ENCODE assay signal across 21 cellular contexts in genomic region chr5:64292611-64293215, GRCh38.
A peak's percentile ranks its signal among the peaks of the same experiment; 100 is the strongest.
DNase-seq lines count a peak whose midpoint lies in the region; ATAC-seq and TF ChIP-seq lines count a peak whose summit lies in the region.
"Had no signal": no experiment of that assay in that cellular context is flagged by ENCODE, and none has a peak within 500 bp of the region (broad histone marks: within the 10 kb centered on the region; RNA-seq: fewer than 3 reads in every experiment).

No MANE protein-coding gene starts in this region.

- H3K36me3 Mint-ChIP-seq in neural progenitor cell = no peaks in the 10 kb centered on the region

- no peaks in the 10 kb centered on the region; the same call in none of the 2 replicates for H3K9me3 ChIP-seq in SJCRH30 (replicated peaks)
- H3K9me3 ChIP-seq in hepatocyte (ENCODE audit: low read depth) = no peaks in the 10 kb centered on the region
- no peaks in the 10 kb centered on the region for H3K9me3 ChIP-seq in neural progenitor cell (ENCODE audit: low read depth)
- H3K9me3 ChIP-seq in GM23248 (ENCODE audit: low read depth) = no peaks in the 10 kb centered on the region
- H3K9me3 ChIP-seq: right atrium auricular region had no signal

- H3K9me2 ChIP-seq in hepatocyte (replicated peaks; ENCODE audit: insufficient read depth) (no peaks in the 10 kb centered on the region), GM23248 (ENCODE audit: insufficient read depth) (no peaks in the 10 kb centered on the region)

- intact Hi-C loops in Right ventricle myocardium superior (cut with DNase I) = no loop called here

- H3K27me3 ChIP-seq in SJCRH30 = no peaks in the 10 kb centered on the region
- no peaks in the 10 kb centered on the region for H3K27me3 ChIP-seq in hepatocyte
- no peaks in the 10 kb centered on the region for H3K27me3 ChIP-seq in neural progenitor cell
- no peaks in the 10 kb centered on the region for H3K27me3 ChIP-seq in GM23248 (replicated peaks; ENCODE audit: insufficient read depth)
- H3K27me3 ChIP-seq: dorsolateral prefrontal cortex, gastroesophageal sphincter, right atrium auricular region had no signal

- H3K27ac ChIP-seq in SJCRH30 (no peak overlapping the region; the same call in 1 of the 2 replicates), hepatocyte (no peak overlapping the region), neural progenitor cell (no peak overlapping the region), GM23248 (no peak overlapping the region)
- H3K27ac ChIP-seq: dorsolateral prefrontal cortex, gastroesophageal sphincter, KMS-11, right atrium auricular region had no signal

- no peak for ATAC-seq in Right ventricle myocardium superior (ENCODE audit: poor library complexity)
- ATAC-seq: gastroesophageal sphincter, left ventricle myocardium superior, PC-3 had no signal

- 68% methylated on average over 3 of the region's 3 CpGs for WGBS in hepatocyte (ENCODE audit: low lambda C conversion rate, missing lambda C conversion rate)
- WGBS in GM23248 (ENCODE audit: low coverage in 1 of 2, low lambda C conversion rate in 2 of 2, missing lambda C conversion rate in 2 of 2), 2 experiments = 18 to 20% methylated on average over 3 of the region's 3 CpGs

- H3K27ac Mint-ChIP-seq in neural progenitor cell = no peak overlapping the region
- H3K27ac Mint-ChIP-seq: activated CD4-positive, alpha-beta T cell treated with anti-CD3 and anti-CD28 coated beads, Interleukin-2, amount 10 ng/mL, durations not matched to agents 7 days and 5 days had no signal

- H3K4me3 Mint-ChIP-seq in neural progenitor cell = no peak overlapping the region
- H3K4me3 Mint-ChIP-seq: activated CD4-positive, alpha-beta T cell treated with anti-CD3 and anti-CD28 coated beads, Interleukin-2, amount 10 ng/mL, durations not matched to agents 7 days and 5 days had no signal

- H3K79me2 ChIP-seq in hepatocyte (no peaks in the 10 kb centered on the region), neural progenitor cell (ENCODE audit: low read depth) (no peaks in the 10 kb centered on the region), GM23248 (ENCODE audit: insufficient read depth) (no peaks in the 10 kb centered on the region)

- no peaks in the 10 kb centered on the region for H4K20me1 ChIP-seq in hepatocyte (ENCODE audit: insufficient read depth, poor library complexity, severe bottlenecking)
- no peaks in the 10 kb centered on the region for H4K20me1 ChIP-seq in neural progenitor cell (ENCODE audit: low read depth)
- no peaks in the 10 kb centered on the region for H4K20me1 ChIP-seq in GM23248 (ENCODE audit: insufficient read depth)

- H3F3A ChIP-seq in neural progenitor cell (ENCODE audit: low read depth) = no peaks in the 10 kb centered on the region
- no peaks in the 10 kb centered on the region for H3F3A ChIP-seq in GM23248 (ENCODE audit: insufficient read depth)

- H3K9me3 Mint-ChIP-seq in neural progenitor cell = no peaks in the 10 kb centered on the region

- H3K36me3 ChIP-seq in SJCRH30 (no peaks in the 10 kb centered on the region), hepatocyte (replicated peaks; ENCODE audit: insufficient read depth, low read depth) (no peaks in the 10 kb centered on the region), neural progenitor cell (no peaks in the 10 kb centered on the region), GM23248 (ENCODE audit: low read depth) (no peaks in the 10 kb centered on the region)
- H3K36me3 ChIP-seq: gastroesophageal sphincter, right atrium auricular region had no signal

- H3K4me3 ChIP-seq in SJCRH30 = no peak overlapping the region
- no peak overlapping the region for H3K4me3 ChIP-seq in hepatocyte
- H3K4me3 ChIP-seq in neural progenitor cell = no peak overlapping the region
- H3K4me3 ChIP-seq in GM23248 = no peak overlapping the region
- H3K4me3 ChIP-seq: dorsolateral prefrontal cortex, gastroesophageal sphincter, right atrium auricular region had no signal

- H3K4me2 ChIP-seq in hepatocyte = no peak overlapping the region
- H3K4me2 ChIP-seq in neural progenitor cell = no peak overlapping the region
- no peak overlapping the region for H3K4me2 ChIP-seq in GM23248 (ENCODE audit: unreplicated experiment)
- H3K4me2 ChIP-seq: KMS-11 had no signal

- no peak overlapping the region for H3K9ac ChIP-seq in neural progenitor cell
- no peak overlapping the region for H3K9ac ChIP-seq in GM23248
- H3K9ac ChIP-seq: KMS-11 had no signal

- peak; percentile 31 for DNase-seq in Daoy (ENCODE audit: low read depth)
- DNase-seq in SJCRH30 = peak; percentile 60 to 66
- peak; percentile 31 for DNase-seq in hepatocyte (ENCODE audit: low spot score)
- peak; percentile 3 for DNase-seq in neural progenitor cell (ENCODE audit: low spot score)
- no peak for DNase-seq in activated CD4-positive, CD25-positive, alpha-beta regulatory T cell treated with anti-CD3 and anti-CD28 coated beads, Interleukin-2, amount 50 U/mL, for 72 hours
- no peak for DNase-seq in OCI-M1 (lab: John Stamatoyannopoulos, UW)
- DNase-seq in GM23248 = no peak
- no peak for DNase-seq in Right ventricle myocardium superior
- DNase-seq: activated CD4-positive, alpha-beta T cell treated with anti-CD3 and anti-CD28 coated beads, Interleukin-2, amount 10 ng/mL, durations not matched to agents 7 days and 5 days; activated effector memory CD4-positive, alpha-beta T cell treated with Interleukin-2 at 50 U/mL for 16 hours; dorsolateral prefrontal cortex; left ventricle myocardium superior; NCI-H1048; NCI-H2029 treated with DMSO at 0.1 percent for 48 hours; occipital lobe; PC-3; stimulated activated CD4-positive, alpha-beta T cell treated with anti-CD3 and anti-CD28 coated beads, Interleukin-15, amount 100 ng/mL, for 24 hours; substantia nigra had no signal

- H3K27me3 Mint-ChIP-seq in neural progenitor cell (ENCODE audit: insufficient read depth, low read depth) = no peaks in the 10 kb centered on the region
- H3K27me3 Mint-ChIP-seq: activated CD4-positive, alpha-beta T cell treated with anti-CD3 and anti-CD28 coated beads, Interleukin-2, amount 10 ng/mL, durations not matched to agents 7 days and 5 days had no signal

- H3K4me1 ChIP-seq in SJCRH30 (peaks cover 3% of the 10 kb centered on the region), hepatocyte (ENCODE audit: insufficient read depth) (no peaks in the 10 kb centered on the region), neural progenitor cell (no peaks in the 10 kb centered on the region), GM23248 (ENCODE audit: insufficient read depth) (no peaks in the 10 kb centered on the region)
- H3K4me1 ChIP-seq: gastroesophageal sphincter, right atrium auricular region had no signal

- TF ChIP-seq CTCF in hepatocyte (IDR thresholded peaks at IDR 0.05; ENCODE audit: poor library complexity) (no peak), neural progenitor cell (IDR thresholded peaks at IDR 0.05) (no peak)

- H2AFZ ChIP-seq in hepatocyte = no peak overlapping the region
- H2AFZ ChIP-seq in neural progenitor cell (replicated peaks) = no peak overlapping the region
- no peak overlapping the region for H2AFZ ChIP-seq in GM23248

- in situ Hi-C loops in GM23248 (cut with MboI) = no loop called here

- H3K4me1 Mint-ChIP-seq in neural progenitor cell = no peaks in the 10 kb centered on the region
- H3K4me1 Mint-ChIP-seq: activated CD4-positive, alpha-beta T cell treated with anti-CD3 and anti-CD28 coated beads, Interleukin-2, amount 10 ng/mL, durations not matched to agents 7 days and 5 days had no signal

Comparison
In these comparisons a context has a peak if more than half of its experiments do, and no peak if none do; other contexts are left out.
1. DNase-seq: peak in Daoy (single experiment), SJCRH30 (2 of 2), hepatocyte (single experiment) and neural progenitor cell (single experiment); none in activated CD4-positive, CD25-positive, alpha-beta regulatory T cell treated with anti-CD3 and anti-CD28 coated beads, Interleukin-2, amount 50 U/mL, for 72 hours (single experiment), OCI-M1 (single experiment), GM23248 (single experiment) and Right ventricle myocardium superior (single experiment).